ENCODE assay signal across 2 cellular contexts in the genomic region with DNA sequence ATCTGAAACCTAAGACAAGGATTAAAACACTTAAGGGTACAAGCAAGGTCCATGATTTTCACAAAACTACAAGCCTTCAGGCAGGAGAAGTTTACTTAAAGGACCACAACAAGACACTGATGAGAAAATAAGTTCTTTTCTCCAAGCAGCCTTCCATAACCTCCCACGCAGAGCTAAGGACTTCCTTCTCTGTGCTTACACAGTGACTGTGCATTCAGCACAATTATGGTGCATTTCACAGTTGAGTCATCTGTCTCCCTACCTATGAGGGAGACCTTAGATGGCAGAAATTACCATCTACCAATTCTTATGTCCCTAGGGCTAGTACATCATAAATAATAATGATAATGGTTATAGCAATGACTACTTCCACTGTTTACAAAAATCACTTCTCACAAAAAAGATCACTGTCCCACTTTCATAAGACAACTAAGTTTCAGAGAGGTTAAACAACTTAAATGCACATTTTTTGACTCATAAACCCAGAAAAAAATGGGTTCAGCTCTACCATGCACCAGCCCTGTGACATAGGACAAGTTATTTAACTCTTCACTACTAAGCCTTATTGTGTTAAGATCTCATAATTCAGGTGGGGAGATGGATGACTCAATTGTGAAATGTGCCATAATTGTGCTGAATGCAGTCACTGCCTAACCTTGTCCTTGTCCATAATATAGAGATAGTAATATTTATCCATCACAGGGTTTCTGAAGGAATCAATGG.
TF ChIP-seq lines count a peak whose summit lies in the region.

No MANE protein-coding gene starts in this region.

TF ChIP-seq in SK-N-SH treated with all-trans-retinoic acid at 6 μM for 48 hours, 23 proteins besides CTCF, POLR2A, EP300 and RAD21 (continued from another document):
- TF ChIP-seq GLIS3 (CRISPR knock-in tag; IDR thresholded peaks at IDR 0.05) (no peak), SNAI2 (CRISPR knock-in tag; IDR thresholded peaks at IDR 0.05) (no peak), BACH2 (CRISPR knock-in tag; IDR thresholded peaks at IDR 0.05; ENCODE audit: borderline replicate concordance) (no peak), POU6F1 (CRISPR knock-in tag; IDR thresholded peaks at IDR 0.05; ENCODE audit: borderline replicate concordance, low read depth) (no peak), ARNTL (CRISPR knock-in tag; IDR thresholded peaks at IDR 0.05; ENCODE audit: borderline replicate concordance, low read depth) (no peak)

TF ChIP-seq in SK-N-SH, 30 proteins besides CTCF, POLR2A, EP300 and RAD21 (continued from another document):
- TF ChIP-seq REST (IDR thresholded peaks at IDR 0.05; ENCODE audit: low read depth, low read length) (no peak), RXRA (IDR thresholded peaks at IDR 0.05; ENCODE audit: borderline replicate concordance, low read depth) (no peak), MXI1 (IDR thresholded peaks at IDR 0.05; ENCODE audit: low read depth, low read length) (no peak), FOXJ3 (CRISPR knock-in tag; IDR thresholded peaks at IDR 0.05) (no peak), MEF2A (IDR thresholded peaks at IDR 0.05; ENCODE audit: borderline replicate concordance, low read depth) (no peak), EZH2phosphoT487 (IDR thresholded peaks at IDR 0.05; ENCODE audit: borderline replicate concordance, low read depth) (no peak), TEAD4 (IDR thresholded peaks at IDR 0.05; ENCODE audit: borderline replicate concordance, insufficient read depth) (no peak), TCF12 (IDR thresholded peaks at IDR 0.05) (no peak)
- TF ChIP-seq, protein P1, sequence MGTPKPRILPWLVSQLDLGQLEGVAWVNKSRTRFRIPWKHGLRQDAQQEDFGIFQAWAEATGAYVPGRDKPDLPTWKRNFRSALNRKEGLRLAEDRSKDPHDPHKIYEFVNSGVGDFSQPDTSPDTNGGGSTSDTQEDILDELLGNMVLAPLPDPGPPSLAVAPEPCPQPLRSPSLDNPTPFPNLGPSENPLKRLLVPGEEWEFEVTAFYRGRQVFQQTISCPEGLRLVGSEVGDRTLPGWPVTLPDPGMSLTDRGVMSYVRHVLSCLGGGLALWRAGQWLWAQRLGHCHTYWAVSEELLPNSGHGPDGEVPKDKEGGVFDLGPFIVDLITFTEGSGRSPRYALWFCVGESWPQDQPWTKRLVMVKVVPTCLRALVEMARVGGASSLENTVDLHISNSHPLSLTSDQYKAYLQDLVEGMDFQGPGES (IDR thresholded peaks at IDR 0.05; ENCODE audit: low read depth, low read length): no peak
- TF ChIP-seq, protein P2, sequence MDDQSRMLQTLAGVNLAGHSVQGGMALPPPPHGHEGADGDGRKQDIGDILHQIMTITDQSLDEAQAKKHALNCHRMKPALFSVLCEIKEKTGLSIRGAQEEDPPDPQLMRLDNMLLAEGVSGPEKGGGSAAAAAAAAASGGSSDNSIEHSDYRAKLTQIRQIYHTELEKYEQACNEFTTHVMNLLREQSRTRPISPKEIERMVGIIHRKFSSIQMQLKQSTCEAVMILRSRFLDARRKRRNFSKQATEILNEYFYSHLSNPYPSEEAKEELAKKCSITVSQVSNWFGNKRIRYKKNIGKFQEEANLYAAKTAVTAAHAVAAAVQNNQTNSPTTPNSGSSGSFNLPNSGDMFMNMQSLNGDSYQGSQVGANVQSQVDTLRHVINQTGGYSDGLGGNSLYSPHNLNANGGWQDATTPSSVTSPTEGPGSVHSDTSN (IDR thresholded peaks at IDR 0.05): no peak
